8 cellular contexts compared by ENCODE assay signal in the genomic region with DNA sequence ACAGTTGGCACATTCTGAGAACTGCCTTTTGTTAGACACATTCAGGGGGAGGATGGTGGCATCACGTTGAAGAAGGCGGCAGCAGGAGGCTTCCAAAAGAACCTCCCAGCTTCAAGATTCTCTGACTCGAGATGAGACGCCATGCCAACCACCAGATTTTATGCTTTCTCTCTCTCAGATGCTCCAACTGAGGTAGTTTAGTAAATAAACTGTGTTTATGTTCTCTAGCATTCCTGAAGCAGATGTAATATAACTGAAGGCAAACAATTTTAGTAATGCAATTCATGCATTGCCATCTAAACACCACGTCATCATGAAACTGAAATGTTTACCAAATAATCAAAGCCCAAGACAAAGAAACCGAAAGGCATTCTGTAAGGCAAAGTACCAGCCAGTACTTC.
A peak's percentile ranks its signal among the peaks of the same experiment; 100 is the strongest.
DNase-seq lines count a peak whose midpoint lies in the region; ATAC-seq and TF ChIP-seq lines count a peak whose summit lies in the region.
"Had no signal": no experiment of that assay in that cellular context is flagged by ENCODE, and none has a peak within 500 bp of the region (broad histone marks: within the 10 kb centered on the region; RNA-seq: fewer than 3 reads in every experiment).

No MANE protein-coding gene starts in this region.

- H3K36me3 Mint-ChIP-seq in T-helper 17 cell (ENCODE audit: low read depth) = peaks cover 17% of the 10 kb centered on the region

- H3K4me3 ChIP-seq in mucosa of descending colon = no peak overlapping the region
- no peak overlapping the region for H3K4me3 ChIP-seq in coronary artery

- no peaks in the 10 kb centered on the region for H3K27me3 Mint-ChIP-seq in T-helper 17 cell

- H3K27ac Mint-ChIP-seq in T-helper 17 cell = peak overlapping the region; percentile 99

- TF ChIP-seq CTCF in mucosa of descending colon (IDR thresholded peaks at IDR 0.05) (no peak), coronary artery (IDR thresholded peaks at IDR 0.05) (no peak)

- peaks cover 11% of the 10 kb centered on the region for H3K4me1 ChIP-seq in mucosa of descending colon (ENCODE audit: low read depth)

- H3K9me3 ChIP-seq in T-helper 17 cell (ENCODE audit: control insufficient read depth, low read length, poor library complexity, severe bottlenecking) (no peaks in the 10 kb centered on the region), mucosa of descending colon (no peaks in the 10 kb centered on the region)

- DNase-seq in H4 (ENCODE audit: low spot score) (peak; percentile 19), T-helper 17 cell (no peak), mucosa of descending colon (no peak), coronary artery (ENCODE audit: low spot score) (no peak), COR-L47 (lab: John Stamatoyannopoulos, UW) (no peak)
- no peak for DNase-seq in stimulated activated CD4-positive, alpha-beta T cell treated with anti-CD3 and anti-CD28 coated beads, Interleukin-1b, Interleukin-23, amount 100 ng/mL, for 48 hours
- DNase-seq: activated CD8-positive, alpha-beta memory T cell treated with anti-CD3 and anti-CD28 coated beads for 24 hours had no signal

- intact Hi-C loops in mucosa of descending colon (cut with DNase I, micrococcal nuclease) = no loop called here

- peak overlapping the region; percentile 83 for H3K4me3 Mint-ChIP-seq in T-helper 17 cell

- ATAC-seq in GM18519 (IDR thresholded peaks at IDR 0.05; ENCODE audit: low FRiP score, unreplicated experiment) = peak; percentile 45
- ATAC-seq in T-helper 17 cell = peak; percentile 69
- peak; percentile 58 for ATAC-seq in mucosa of descending colon

- H3K4me1 Mint-ChIP-seq in T-helper 17 cell = peaks cover 69% of the 10 kb centered on the region

- no peak overlapping the region for H3K27ac ChIP-seq in coronary artery

- no peaks in the 10 kb centered on the region for H3K36me3 ChIP-seq in mucosa of descending colon (ENCODE audit: low read depth)
